Comparison of ENCODE assay signal across 38 cellular contexts in genomic region chr19:33205110-33205509, GRCh38. TPM values are rescaled to one million over a fixed set of nuclear protein-coding genes. Genes with fewer than 3 reads are reported as not detected.
"Had no signal": no experiment of that assay in that cellular context is flagged by ENCODE, and none has a peak within 500 bp of the region (broad histone marks: within the 10 kb centered on the region; RNA-seq: fewer than 3 reads in every experiment).

No MANE protein-coding gene starts in this region.

- ATAC-seq: activated CD8-positive, alpha-beta T cell treated with anti-CD3 and anti-CD28 coated beads for 36 hours; activated naive CD4-positive, alpha-beta T cell treated with anti-CD3 and anti-CD28 coated beads, Interleukin-2, amount 50 U/mL, for 72 hours; activated T-cell treated with anti-CD3 and anti-CD28 coated beads, Interleukin-2, amount 50 U/mL, for 4 hours; activated T-cell treated with anti-CD3 and anti-CD28 coated beads, Interleukin-2, amount 50 U/mL, for 72 hours; activated T-helper 17 cell treated with anti-CD3 and anti-CD28 coated beads, Interleukin-2, amount 50 U/mL, for 72 hours; body of pancreas; T-helper 17 cell had no signal

- FAIRE-seq: astrocyte, TTC549 had no signal

- H3K9me3 ChIP-seq: adrenal gland, body of pancreas, breast epithelium had no signal

- DNase-seq: activated B cell treated with CpG ODN at 0.5 μM for 24 hours; activated CD4-positive, alpha-beta memory T cell treated with anti-CD3 and anti-CD28 coated beads for 36 hours; activated CD4-positive, alpha-beta T cell treated with anti-CD3 and anti-CD28 coated beads for 4 hours; activated CD4-positive, alpha-beta T cell treated with anti-CD3 and anti-CD28 coated beads, Interleukin-2, amount 10 ng/mL, durations not matched to agents 24 days and 14 days; activated CD4-positive, alpha-beta T cell treated with anti-CD3 and anti-CD28 coated beads, Interleukin-2, amount 50 U/mL, for 1 hour; activated CD4-positive, alpha-beta T cell treated with anti-CD3 and anti-CD28 coated beads, Interleukin-2, amount 50 U/mL, for 4 hours; activated CD4-positive, CD25-positive, alpha-beta regulatory T cell treated with anti-CD3 and anti-CD28 coated beads, Interleukin-2, amount 50 U/mL, for 72 hours; activated CD8-positive, alpha-beta memory T cell treated with anti-CD3 and anti-CD28 coated beads, Interleukin-2, amount 50 U/mL, for 4 hours; activated CD8-positive, alpha-beta T cell treated with anti-CD3 and anti-CD28 coated beads for 36 hours; activated effector memory CD4-positive, alpha-beta T cell treated with anti-CD3 and anti-CD28 coated beads, Interleukin-2, amount 50 U/mL, for 16 hours; activated gamma-delta T cell treated with Interleukin-2 at 50 U/mL for 16 hours; activated naive CD4-positive, alpha-beta T cell; activated naive CD4-positive, alpha-beta T cell treated with anti-CD3 and anti-CD28 coated beads for 36 hours; activated naive CD4-positive, alpha-beta T cell treated with anti-CD3 and anti-CD28 coated beads, Interleukin-2, amount 50 U/mL, for 16 hours; activated naive CD8-positive, alpha-beta T cell treated with anti-CD3 and anti-CD28 coated beads for 36 hours; activated T-cell treated with anti-CD3 and anti-CD28 coated beads for 4 hours; activated T-cell treated with anti-CD3 and anti-CD28 coated beads, Interleukin-2, amount 50 U/mL, for 1 hour; activated T-cell treated with anti-CD3 and anti-CD28 coated beads, Interleukin-2, amount 50 U/mL, for 4 hours; activated T-cell treated with anti-CD3 and anti-CD28 coated beads, Interleukin-2, amount 50 U/mL, for 72 hours; adrenal gland; amniotic stem cell; body of pancreas; brain microvascular endothelial cell; central memory CD4-positive, alpha-beta T cell; T-helper 17 cell; T1000 had no signal

- H3K27me3 ChIP-seq: adrenal gland, body of pancreas, brain microvascular endothelial cell, breast epithelium had no signal

- H3K4me3 ChIP-seq: adrenal gland, body of pancreas, breast epithelium had no signal

- H3K36me3 ChIP-seq: breast epithelium had no signal

- H3K4me1 ChIP-seq: adrenal gland, body of pancreas, breast epithelium had no signal

- H3K27ac ChIP-seq: adrenal gland, body of pancreas, brain microvascular endothelial cell, breast epithelium, VCaP had no signal

RNA-seq across cellular contexts. Expression of gene LRP3, which starts 11.0 kb away (rescaled TPM):
- total RNA-seq: activated B cell treated with CpG ODN at 0.5 μM for 24 hours; activated T-helper 17 cell treated with anti-CD3 and anti-CD28 coated beads, Interleukin-2, amount 50 U/mL, for 72 hours had no signal

RNA-seq across cellular contexts. Expression of gene SLC7A10, which starts 20.5 kb away (rescaled TPM):
- total RNA-seq: activated B cell treated with CpG ODN at 0.5 μM for 24 hours; activated CD4-positive, alpha-beta memory T cell treated with anti-CD3 and anti-CD28 coated beads for 36 hours; activated CD4-positive, alpha-beta T cell treated with anti-CD3 and anti-CD28 coated beads, Interleukin-2, amount 10 ng/mL, durations not matched to agents 24 days and 14 days; activated CD8-positive, alpha-beta memory T cell treated with anti-CD3 and anti-CD28 coated beads for 36 hours; activated CD8-positive, alpha-beta T cell treated with anti-CD3 and anti-CD28 coated beads for 36 hours; activated naive CD4-positive, alpha-beta T cell treated with anti-CD3 and anti-CD28 coated beads for 36 hours; activated naive CD4-positive, alpha-beta T cell treated with anti-CD3 and anti-CD28 coated beads, Interleukin-2, amount 50 U/mL, for 72 hours; activated naive CD8-positive, alpha-beta T cell treated with anti-CD3 and anti-CD28 coated beads for 36 hours; activated T-cell treated with anti-CD3 and anti-CD28 coated beads, Interleukin-2, amount 50 U/mL, for 4 hours; activated T-cell treated with anti-CD3 and anti-CD28 coated beads, Interleukin-2, amount 50 U/mL, for 72 hours; activated T-helper 1 cell treated with anti-CD3 and anti-CD28 coated beads, Interleukin-12 subunit alpha, Interleukin-12 subunit beta, Interleukin-2, Interleukin-4 antibody, amounts not matched to agents 30 ng/mL and 10 ng/mL and 1 ng/mL, durations not matched to agents 14 hours and 24 hours and 36 hours; activated T-helper 17 cell treated with anti-CD3 and anti-CD28 coated beads, Interleukin-2, amount 50 U/mL, for 72 hours; cardiac septum; T-helper 1 cell treated with Interleukin-12 subunit alpha and Interleukin-12 subunit beta and Interleukin-4 antibody, amounts not matched to agents 30 ng/mL and 1 ng/mL, for 36 hours; T-helper 17 cell; T-helper 2 cell treated with Interferon-gamma antibody and Interleukin-4, amounts not matched to agents 100 ng/mL and 5 ng/mL, for 36 hours had no signal
- polyA plus RNA-seq: aorta had no signal
